Comparison of ENCODE assay signal across 1 cellular context in the genomic region with DNA sequence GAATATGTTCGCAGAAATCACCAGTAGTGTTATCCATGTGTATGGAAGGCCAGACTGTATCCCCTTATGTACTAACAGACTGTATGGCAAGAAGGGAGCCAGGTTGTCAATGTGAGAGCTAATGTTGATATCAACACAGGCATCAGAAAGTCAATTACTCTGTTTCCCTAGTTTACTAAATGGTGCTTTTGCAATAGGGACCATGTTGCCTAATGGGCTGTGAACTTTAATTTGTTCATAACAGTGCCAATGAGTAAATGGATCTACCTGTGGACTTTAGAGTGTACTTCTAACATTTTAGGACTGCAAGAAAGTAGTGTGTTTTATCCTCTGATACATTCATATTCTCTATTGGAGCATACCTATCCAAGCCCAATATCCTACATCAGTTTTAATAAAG.
TF ChIP-seq lines count a peak whose summit lies in the region.

No MANE protein-coding gene starts in this region.

TF ChIP-seq in liver, 16 proteins besides CTCF, POLR2A, EP300 and RAD21 (continued from another document):
- TF ChIP-seq, protein P1, sequence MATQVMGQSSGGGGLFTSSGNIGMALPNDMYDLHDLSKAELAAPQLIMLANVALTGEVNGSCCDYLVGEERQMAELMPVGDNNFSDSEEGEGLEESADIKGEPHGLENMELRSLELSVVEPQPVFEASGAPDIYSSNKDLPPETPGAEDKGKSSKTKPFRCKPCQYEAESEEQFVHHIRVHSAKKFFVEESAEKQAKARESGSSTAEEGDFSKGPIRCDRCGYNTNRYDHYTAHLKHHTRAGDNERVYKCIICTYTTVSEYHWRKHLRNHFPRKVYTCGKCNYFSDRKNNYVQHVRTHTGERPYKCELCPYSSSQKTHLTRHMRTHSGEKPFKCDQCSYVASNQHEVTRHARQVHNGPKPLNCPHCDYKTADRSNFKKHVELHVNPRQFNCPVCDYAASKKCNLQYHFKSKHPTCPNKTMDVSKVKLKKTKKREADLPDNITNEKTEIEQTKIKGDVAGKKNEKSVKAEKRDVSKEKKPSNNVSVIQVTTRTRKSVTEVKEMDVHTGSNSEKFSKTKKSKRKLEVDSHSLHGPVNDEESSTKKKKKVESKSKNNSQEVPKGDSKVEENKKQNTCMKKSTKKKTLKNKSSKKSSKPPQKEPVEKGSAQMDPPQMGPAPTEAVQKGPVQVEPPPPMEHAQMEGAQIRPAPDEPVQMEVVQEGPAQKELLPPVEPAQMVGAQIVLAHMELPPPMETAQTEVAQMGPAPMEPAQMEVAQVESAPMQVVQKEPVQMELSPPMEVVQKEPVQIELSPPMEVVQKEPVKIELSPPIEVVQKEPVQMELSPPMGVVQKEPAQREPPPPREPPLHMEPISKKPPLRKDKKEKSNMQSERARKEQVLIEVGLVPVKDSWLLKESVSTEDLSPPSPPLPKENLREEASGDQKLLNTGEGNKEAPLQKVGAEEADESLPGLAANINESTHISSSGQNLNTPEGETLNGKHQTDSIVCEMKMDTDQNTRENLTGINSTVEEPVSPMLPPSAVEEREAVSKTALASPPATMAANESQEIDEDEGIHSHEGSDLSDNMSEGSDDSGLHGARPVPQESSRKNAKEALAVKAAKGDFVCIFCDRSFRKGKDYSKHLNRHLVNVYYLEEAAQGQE (IDR thresholded peaks at IDR 0.05): peak; percentile 80
- TF ChIP-seq FOXA1 (IDR thresholded peaks at IDR 0.05) (peak; percentile 96), YY1 (IDR thresholded peaks at IDR 0.05) (peak; percentile 85), TAF1 (conservative IDR thresholded peaks at IDR 0.05) (peak; percentile 27), RXRA (IDR thresholded peaks at IDR 0.05) (peak; percentile 90 to 95), NR2F2 (IDR thresholded peaks at IDR 0.05) (peak; percentile 34), SP1 (IDR thresholded peaks at IDR 0.05) (peak; percentile 89), JUND (IDR thresholded peaks at IDR 0.05) (peak; percentile 79 to 93)
- TF ChIP-seq, protein P2, sequence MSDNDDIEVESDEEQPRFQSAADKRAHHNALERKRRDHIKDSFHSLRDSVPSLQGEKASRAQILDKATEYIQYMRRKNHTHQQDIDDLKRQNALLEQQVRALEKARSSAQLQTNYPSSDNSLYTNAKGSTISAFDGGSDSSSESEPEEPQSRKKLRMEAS (IDR thresholded peaks at IDR 0.05): peak; percentile 94
